ENCODE assay signal across 24 cellular contexts in the genomic region with DNA sequence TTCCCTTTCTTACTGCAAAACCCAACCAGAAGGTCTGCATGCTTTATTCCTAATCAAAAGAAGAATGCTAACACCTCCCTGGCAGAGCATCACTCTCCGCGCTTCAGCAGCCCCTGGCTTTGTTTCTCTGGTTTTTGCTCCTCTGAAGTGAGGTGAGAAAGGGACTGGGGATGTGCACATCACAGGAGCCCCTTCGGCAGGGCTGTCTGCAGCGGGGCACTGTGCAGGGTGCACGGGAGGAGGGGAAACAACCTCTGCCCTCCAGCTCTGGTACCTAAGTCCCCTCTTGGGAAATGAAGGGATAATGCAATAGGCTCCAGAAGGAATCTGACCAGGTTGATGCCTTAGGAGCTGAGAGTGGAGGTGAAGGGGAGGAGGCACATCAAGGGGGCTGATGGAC.
"Had no signal": no experiment of that assay in that cellular context is flagged by ENCODE, and none has a peak within 500 bp of the region (broad histone marks: within the 10 kb centered on the region; RNA-seq: fewer than 3 reads in every experiment).

No MANE protein-coding gene starts in this region.

- H3K27ac ChIP-seq: colonic mucosa, foreskin keratinocyte, ovary, right lobe of liver, suprapubic skin, thyroid gland, upper lobe of left lung, vagina had no signal

- H3K27ac Mint-ChIP-seq: immature natural killer cell; nephron progenitor cell; stimulated activated effector memory CD8-positive, alpha-beta T cell treated with anti-CD3 and anti-CD28 coated beads, Interleukin-12 subunit alpha, Interleukin-12 subunit beta, amount 100 ng/mL, for 72 hours had no signal

- H3K36me3 ChIP-seq: colonic mucosa, ovary, right lobe of liver, suprapubic skin, thyroid gland, upper lobe of left lung, vagina had no signal

- ATAC-seq: foreskin keratinocyte; left cardiac atrium; left ventricle myocardium superior; stimulated activated effector memory CD8-positive, alpha-beta T cell treated with anti-CD3 and anti-CD28 coated beads, Interleukin-12 subunit alpha, Interleukin-12 subunit beta, amount 100 ng/mL, for 72 hours; stimulated activated naive CD8-positive, alpha-beta T cell treated with anti-CD3 and anti-CD28 coated beads, Interleukin-15, Interleukin-2, amounts not matched to agents 100 U/mL and 50 U/mL, for 24 hours had no signal

- DNase-seq: colonic mucosa; dermis blood vessel endothelial cell; effector CD4-positive, alpha-beta T cell; erythroblast; foreskin keratinocyte; immature natural killer cell; kidney; left cardiac atrium; left ventricle myocardium superior; mesenchymal stem cell; naive B cell; nephron progenitor cell; ovary; right lobe of liver; stimulated activated CD4-positive, alpha-beta T cell treated with anti-CD3 and anti-CD28 coated beads, Interleukin-4, amount 100 ng/mL, for 1 hour; stimulated activated CD8-positive, alpha-beta memory T cell treated with anti-CD3 and anti-CD28 coated beads, Interleukin-4, amount 100 ng/mL, for 48 hours; stimulated activated naive CD8-positive, alpha-beta T cell treated with anti-CD3 and anti-CD28 coated beads, Interleukin-15, Interleukin-2, amounts not matched to agents 100 U/mL and 50 U/mL, for 24 hours; thyroid gland had no signal

- H3K4me1 ChIP-seq: colonic mucosa, foreskin keratinocyte, right lobe of liver, thyroid gland had no signal

- H3K4me3 ChIP-seq: colonic mucosa, lung, ovary, right lobe of liver, suprapubic skin, thyroid gland, upper lobe of left lung, vagina had no signal

- H3K9me3 Mint-ChIP-seq: endodermal cell; nephron progenitor cell; stimulated activated effector memory CD8-positive, alpha-beta T cell treated with anti-CD3 and anti-CD28 coated beads, Interleukin-12 subunit alpha, Interleukin-12 subunit beta, amount 100 ng/mL, for 72 hours had no signal

- H3K27me3 ChIP-seq: colonic mucosa, foreskin keratinocyte, ovary, right lobe of liver, thyroid gland, upper lobe of left lung, vagina had no signal

- H3K36me3 Mint-ChIP-seq: immature natural killer cell; naive B cell; stimulated activated effector memory CD8-positive, alpha-beta T cell treated with anti-CD3 and anti-CD28 coated beads, Interleukin-12 subunit alpha, Interleukin-12 subunit beta, amount 100 ng/mL, for 72 hours had no signal

- H3K4me1 Mint-ChIP-seq: immature natural killer cell; naive B cell; stimulated activated effector memory CD8-positive, alpha-beta T cell treated with anti-CD3 and anti-CD28 coated beads, Interleukin-12 subunit alpha, Interleukin-12 subunit beta, amount 100 ng/mL, for 72 hours had no signal

- H3K9me3 ChIP-seq: colonic mucosa, ovary, right lobe of liver, suprapubic skin, thyroid gland, upper lobe of left lung, vagina had no signal

- H3K4me3 Mint-ChIP-seq: endodermal cell; immature natural killer cell; nephron progenitor cell; stimulated activated effector memory CD8-positive, alpha-beta T cell treated with anti-CD3 and anti-CD28 coated beads, Interleukin-12 subunit alpha, Interleukin-12 subunit beta, amount 100 ng/mL, for 72 hours had no signal
